Comparison of ENCODE assay signal across 21 cellular contexts in the genomic region with DNA sequence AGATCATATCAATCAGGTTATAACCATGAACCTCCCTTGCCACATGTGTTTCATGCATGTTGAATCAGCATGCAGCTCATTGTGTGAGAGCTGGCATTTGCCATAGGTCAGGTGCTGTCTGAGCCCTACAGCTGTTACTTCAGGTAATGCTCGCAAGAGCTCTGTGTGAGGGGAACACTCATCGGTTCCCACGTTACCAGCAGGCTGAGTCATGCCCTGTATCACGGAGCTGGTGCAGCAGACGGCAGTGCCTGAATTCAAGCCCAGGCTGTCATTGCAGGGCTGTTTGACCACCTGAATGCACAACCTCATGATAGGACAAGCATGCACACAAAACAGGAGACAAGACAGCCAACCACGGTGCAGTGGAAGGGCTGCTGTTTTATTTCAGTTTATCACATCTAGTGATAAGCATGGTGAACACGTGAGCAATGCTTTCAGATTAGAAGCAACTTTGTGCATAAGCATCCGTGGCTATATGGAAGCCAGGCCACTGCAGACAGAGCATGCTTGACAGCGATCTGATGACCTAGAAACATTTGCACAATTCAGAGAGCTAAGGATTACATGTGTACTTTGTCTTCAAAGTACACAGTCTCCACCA. TPM values are rescaled to one million over a fixed set of nuclear protein-coding genes. Genes with fewer than 3 reads are reported as not detected.
DNase-seq lines count a peak whose midpoint lies in the region; ATAC-seq and TF ChIP-seq lines count a peak whose summit lies in the region.
"Had no signal": no experiment of that assay in that cellular context is flagged by ENCODE, and none has a peak within 500 bp of the region (broad histone marks: within the 10 kb centered on the region; RNA-seq: fewer than 3 reads in every experiment).

No MANE protein-coding gene starts in this region.

- H3K4me1 ChIP-seq in PC-3 (ENCODE audit: insufficient read depth, low read length): peaks cover 16% of the 10 kb centered on the region
- H3K4me1 ChIP-seq: prostate gland, uterus had no signal

- peaks cover 41% of the 10 kb centered on the region for H3K27me3 Mint-ChIP-seq in activated CD4-positive, alpha-beta T cell treated with anti-CD3 and anti-CD28 coated beads for 36 hours
- H3K27me3 Mint-ChIP-seq in osteocyte (ENCODE audit: unreplicated experiment): peaks cover 33% of the 10 kb centered on the region
- H3K27me3 Mint-ChIP-seq in activated CD4-positive, alpha-beta memory T cell treated with anti-CD3 and anti-CD28 coated beads for 36 hours: peaks cover 55% of the 10 kb centered on the region

- no peak overlapping the region for H3K27ac ChIP-seq in PC-3 (ENCODE audit: low read length)
- H3K27ac ChIP-seq: BLaER1, spleen, uterus had no signal

- no peaks in the 10 kb centered on the region for H3F3A ChIP-seq in PC-3 (ENCODE audit: low read length, unreplicated experiment)

- no peaks in the 10 kb centered on the region for H3K9me2 ChIP-seq in PC-3 (replicated peaks; ENCODE audit: low read length)

- peak; percentile 14 for DNase-seq in activated CD4-positive, alpha-beta T cell treated with anti-CD3 and anti-CD28 coated beads for 36 hours
- no peak for DNase-seq in activated CD4-positive, alpha-beta T cell treated with anti-CD3 and anti-CD28 coated beads for 1 hour
- DNase-seq in PC-3: peak; percentile 9
- DNase-seq in fibroblast of mammary gland (ENCODE audit: low read depth): peak; percentile 21
- peak; percentile 62 for DNase-seq in osteocyte (ENCODE audit: extremely low spot score, unreplicated experiment)
- no peak for DNase-seq in activated CD4-positive, alpha-beta memory T cell treated with anti-CD3 and anti-CD28 coated beads for 36 hours
- DNase-seq in GM10266 (ENCODE audit: extremely low spot score): no peak
- DNase-seq: activated CD4-positive, alpha-beta T cell treated with anti-CD3 and anti-CD28 coated beads, Interleukin-2, amount 10 ng/mL, durations not matched to agents 24 days and 14 days; activated gamma-delta T cell; amniotic stem cell; cerebellar nuclear complex; effector memory CD4-positive, alpha-beta T cell; midbrain; NCI-H1694; spleen; stimulated activated CD8-positive, alpha-beta memory T cell treated with anti-CD3 and anti-CD28 coated beads, Interleukin-4, amount 100 ng/mL, for 48 hours; uterus had no signal

- no peak overlapping the region for H3K9ac ChIP-seq in PC-3 (ENCODE audit: low read length)
- H3K9ac ChIP-seq: BLaER1 had no signal

- H3K4me2 ChIP-seq in PC-3 (ENCODE audit: low read length): no peak overlapping the region

- H3K4me3 ChIP-seq in PC-3 (ENCODE audit: low read length): no peak overlapping the region
- no peak overlapping the region for H3K4me3 ChIP-seq in fibroblast of mammary gland (ENCODE audit: control insufficient read depth, low read depth, low read length)
- H3K4me3 ChIP-seq: BLaER1, prostate gland, spleen, uterus had no signal

- peak; percentile 58 for ATAC-seq in activated CD4-positive, alpha-beta T cell treated with anti-CD3 and anti-CD28 coated beads for 36 hours
- ATAC-seq in PC-3: no peak
- ATAC-seq in HG03565 (IDR thresholded peaks at IDR 0.05; ENCODE audit: unreplicated experiment): no peak

- CTCF ChIA-PET in activated CD4-positive, alpha-beta T cell treated with anti-CD3 and anti-CD28 coated beads for 36 hours (lab: Charles Lee): interaction anchor here (0.6 to 0.7 kb wide), 2 partner anchors 235 to 1455 kb away, joined by 3 read pairs; no protein-coding TSS in a partner anchor
- CTCF ChIA-PET in PC-3 (lab: Charles Lee): no interaction called here
- CTCF ChIA-PET in activated CD4-positive, alpha-beta memory T cell treated with anti-CD3 and anti-CD28 coated beads for 36 hours (lab: Charles Lee): no interaction called here

- no peaks in the 10 kb centered on the region for H3K36me3 ChIP-seq in PC-3 (ENCODE audit: low read depth, low read length)
- H3K36me3 ChIP-seq: BLaER1, prostate gland, spleen, uterus had no signal

- TF ChIP-seq CTCF in PC-3 (conservative IDR thresholded peaks at IDR 0.05; ENCODE audit: low read depth, low read length) (no peak), fibroblast of mammary gland (conservative IDR thresholded peaks at IDR 0.05; ENCODE audit: control insufficient read depth, insufficient read depth, low read depth, low read length) (no peak), osteocyte (IDR thresholded peaks at IDR 0.05) (no peak), GM10266 (IDR thresholded peaks at IDR 0.05; ENCODE audit: control insufficient read depth, insufficient read depth, low read depth, missing control alignments) (no peak)

- no peaks in the 10 kb centered on the region; the same call in 1 of the 2 replicates for H3K27me3 ChIP-seq in PC-3 (ENCODE audit: low read length)
- H3K27me3 ChIP-seq: BLaER1, uterus had no signal

- intact Hi-C loops in activated CD4-positive, alpha-beta T cell treated with anti-CD3 and anti-CD28 coated beads for 36 hours (cut with DNase I, micrococcal nuclease): no loop called here
- intact Hi-C loops in PC-3 (cut with micrococcal nuclease): no loop called here
- intact Hi-C loops in activated CD4-positive, alpha-beta memory T cell treated with anti-CD3 and anti-CD28 coated beads for 36 hours (cut with micrococcal nuclease): no loop called here

- no peak overlapping the region for H3K27ac Mint-ChIP-seq in activated CD4-positive, alpha-beta T cell treated with anti-CD3 and anti-CD28 coated beads for 36 hours
- H3K27ac Mint-ChIP-seq in osteocyte (ENCODE audit: unreplicated experiment): no peak overlapping the region
- no peak overlapping the region for H3K27ac Mint-ChIP-seq in activated CD4-positive, alpha-beta memory T cell treated with anti-CD3 and anti-CD28 coated beads for 36 hours
- H3K27ac Mint-ChIP-seq: activated CD4-positive, alpha-beta T cell treated with anti-CD3 and anti-CD28 coated beads, Interleukin-2, amount 10 ng/mL, durations not matched to agents 24 days and 14 days; nephron had no signal

- POLR2A ChIA-PET in activated CD4-positive, alpha-beta T cell treated with anti-CD3 and anti-CD28 coated beads for 36 hours (lab: Charles Lee): no interaction called here
- POLR2A ChIA-PET in PC-3 (lab: Charles Lee; ENCODE audit: unreplicated experiment): no interaction called here
- POLR2A ChIA-PET in activated CD4-positive, alpha-beta memory T cell treated with anti-CD3 and anti-CD28 coated beads for 36 hours (lab: Charles Lee): interaction anchor here (0.6 to 2.1 kb wide), 2 partner anchors 62 to 984 kb away, joined by 3 to 4 read pairs; no protein-coding TSS in a partner anchor

- H2AFZ ChIP-seq in PC-3 (ENCODE audit: low read length): no peak overlapping the region

- no peak overlapping the region for H3K4me3 Mint-ChIP-seq in activated CD4-positive, alpha-beta T cell treated with anti-CD3 and anti-CD28 coated beads for 36 hours
- H3K4me3 Mint-ChIP-seq in osteocyte (ENCODE audit: unreplicated experiment): no peak overlapping the region
- no peak overlapping the region for H3K4me3 Mint-ChIP-seq in activated CD4-positive, alpha-beta memory T cell treated with anti-CD3 and anti-CD28 coated beads for 36 hours
- H3K4me3 Mint-ChIP-seq: activated CD4-positive, alpha-beta T cell treated with anti-CD3 and anti-CD28 coated beads, Interleukin-2, amount 10 ng/mL, durations not matched to agents 24 days and 14 days; nephron had no signal

- H3K79me2 ChIP-seq in PC-3 (ENCODE audit: low read length): no peaks in the 10 kb centered on the region

- no peaks in the 10 kb centered on the region for H3K36me3 Mint-ChIP-seq in activated CD4-positive, alpha-beta T cell treated with anti-CD3 and anti-CD28 coated beads for 36 hours (ENCODE audit: low read depth)
- H3K36me3 Mint-ChIP-seq in osteocyte (ENCODE audit: unreplicated experiment): no peaks in the 10 kb centered on the region
- no peaks in the 10 kb centered on the region for H3K36me3 Mint-ChIP-seq in activated CD4-positive, alpha-beta memory T cell treated with anti-CD3 and anti-CD28 coated beads for 36 hours

- H3K4me1 Mint-ChIP-seq in activated CD4-positive, alpha-beta T cell treated with anti-CD3 and anti-CD28 coated beads for 36 hours: peaks cover 2% of the 10 kb centered on the region
- peaks cover 9% of the 10 kb centered on the region for H3K4me1 Mint-ChIP-seq in osteocyte (ENCODE audit: unreplicated experiment)
- H3K4me1 Mint-ChIP-seq in activated CD4-positive, alpha-beta memory T cell treated with anti-CD3 and anti-CD28 coated beads for 36 hours (ENCODE audit: low read depth): peaks cover 3% of the 10 kb centered on the region
- H3K4me1 Mint-ChIP-seq: activated CD4-positive, alpha-beta T cell treated with anti-CD3 and anti-CD28 coated beads, Interleukin-2, amount 10 ng/mL, durations not matched to agents 24 days and 14 days; nephron had no signal

- no peaks in the 10 kb centered on the region for H4K20me1 ChIP-seq in PC-3 (ENCODE audit: low read length)
- H4K20me1 ChIP-seq: BLaER1 had no signal

- peaks cover 3% of the 10 kb centered on the region for H3K9me3 Mint-ChIP-seq in activated CD4-positive, alpha-beta T cell treated with anti-CD3 and anti-CD28 coated beads for 36 hours (ENCODE audit: low read depth)
- H3K9me3 Mint-ChIP-seq in osteocyte (ENCODE audit: unreplicated experiment): peaks cover 6% of the 10 kb centered on the region
- H3K9me3 Mint-ChIP-seq in activated CD4-positive, alpha-beta memory T cell treated with anti-CD3 and anti-CD28 coated beads for 36 hours: no peaks in the 10 kb centered on the region

- no TSS peak for BruUV-seq in PC-3 (replicated peaks; lab: Mats Ljungman, UMichigan)

- no peaks in the 10 kb centered on the region for H3K9me3 ChIP-seq in PC-3 (ENCODE audit: low read length)
- H3K9me3 ChIP-seq: BLaER1, prostate gland, uterus had no signal

RNA-seq across cellular contexts. Expression of a gene that starts 56.4 kb away (rescaled TPM):
- total RNA-seq in activated CD4-positive, alpha-beta T cell treated with anti-CD3 and anti-CD28 coated beads for 36 hours: 100 to 1,000 TPM; 231 to 239 TPM
- 140 and 172 TPM in 2 replicates for total RNA-seq in PC-3 (2014; rRNA removed)
- total RNA-seq in osteocyte: 150 and 158 TPM in 2 replicates
- 100 to 1,000 TPM; 175 to 176 TPM for total RNA-seq in activated CD4-positive, alpha-beta memory T cell treated with anti-CD3 and anti-CD28 coated beads for 36 hours

Comparison
In these comparisons a context has a peak if more than half of its experiments do, and no peak if none do; other contexts are left out.
1. DNase-seq: peak in activated CD4-positive, alpha-beta T cell treated with anti-CD3 and anti-CD28 coated beads for 36 hours (single experiment), PC-3 (single experiment), fibroblast of mammary gland (single experiment) and osteocyte (single experiment); none in activated CD4-positive, alpha-beta T cell treated with anti-CD3 and anti-CD28 coated beads for 1 hour (single experiment), activated CD4-positive, alpha-beta memory T cell treated with anti-CD3 and anti-CD28 coated beads for 36 hours (single experiment) and GM10266 (single experiment).